1 cellular context compared by ENCODE assay signal in the genomic region with DNA sequence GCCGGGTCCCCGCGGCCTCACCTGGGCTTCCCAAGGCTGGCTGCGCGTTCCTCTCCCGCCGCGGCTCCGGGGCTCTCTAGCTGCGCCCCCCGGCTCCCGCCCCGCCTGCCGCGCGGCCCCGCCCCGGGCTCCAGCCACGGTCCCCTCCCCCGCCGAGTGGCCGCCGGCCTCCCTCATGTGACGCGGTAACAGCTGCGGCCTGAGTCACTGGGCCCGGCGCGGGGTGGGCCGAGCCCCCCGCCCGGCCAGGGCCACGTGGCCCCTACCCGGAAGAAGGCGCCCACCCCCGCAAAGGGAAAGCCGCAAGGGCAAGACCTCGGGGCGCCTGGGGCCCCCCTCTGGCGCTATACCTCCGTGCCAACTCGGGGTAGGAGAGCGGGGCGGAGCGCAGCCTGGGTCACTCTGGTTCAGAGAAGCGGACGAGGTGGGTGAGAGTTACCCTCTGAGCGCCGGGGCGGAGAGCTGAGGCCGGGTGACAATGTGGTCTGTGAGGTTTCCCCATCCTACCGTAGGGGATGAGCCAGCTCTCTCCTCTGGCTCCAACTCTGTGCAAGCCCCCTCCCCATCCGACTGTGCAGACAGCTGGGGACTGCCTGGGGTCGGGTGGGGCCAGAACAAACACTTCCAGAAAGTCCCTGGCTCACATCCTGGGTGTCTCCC.
TF ChIP-seq lines count a peak whose summit lies in the region.

A gene with protein sequence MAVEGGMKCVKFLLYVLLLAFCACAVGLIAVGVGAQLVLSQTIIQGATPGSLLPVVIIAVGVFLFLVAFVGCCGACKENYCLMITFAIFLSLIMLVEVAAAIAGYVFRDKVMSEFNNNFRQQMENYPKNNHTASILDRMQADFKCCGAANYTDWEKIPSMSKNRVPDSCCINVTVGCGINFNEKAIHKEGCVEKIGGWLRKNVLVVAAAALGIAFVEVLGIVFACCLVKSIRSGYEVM (minus strand): TSS at position 78 of the 660 bp plus-strand sequence. CDS start 668 bp downstream, outside the sequence.

TF ChIP-seq in HepG2, 621 proteins besides CTCF, POLR2A, EP300 and RAD21 (continued from another document and continues in another):
- TF ChIP-seq, protein P1, sequence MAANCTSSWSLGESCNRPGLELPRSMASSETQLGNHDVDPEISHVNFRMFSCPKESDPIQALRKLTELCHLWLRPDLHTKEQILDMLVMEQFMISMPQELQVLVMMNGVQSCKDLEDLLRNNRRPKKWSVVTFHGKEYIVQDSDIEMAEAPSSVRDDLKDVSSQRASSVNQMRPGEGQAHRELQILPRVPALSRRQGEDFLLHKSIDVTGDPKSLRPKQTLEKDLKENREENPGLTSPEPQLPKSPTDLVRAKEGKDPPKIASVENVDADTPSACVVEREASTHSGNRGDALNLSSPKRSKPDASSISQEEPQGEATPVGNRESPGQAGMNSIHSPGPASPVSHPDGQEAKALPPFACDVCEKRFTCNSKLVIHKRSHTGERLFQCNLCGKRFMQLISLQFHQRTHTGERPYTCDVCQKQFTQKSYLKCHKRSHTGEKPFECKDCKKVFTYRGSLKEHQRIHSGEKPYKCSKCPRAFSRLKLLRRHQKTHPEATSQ (CRISPR knock-in tag; IDR thresholded peaks at IDR 0.05; ENCODE audit: borderline replicate concordance): no peak
- TF ChIP-seq, protein P2, sequence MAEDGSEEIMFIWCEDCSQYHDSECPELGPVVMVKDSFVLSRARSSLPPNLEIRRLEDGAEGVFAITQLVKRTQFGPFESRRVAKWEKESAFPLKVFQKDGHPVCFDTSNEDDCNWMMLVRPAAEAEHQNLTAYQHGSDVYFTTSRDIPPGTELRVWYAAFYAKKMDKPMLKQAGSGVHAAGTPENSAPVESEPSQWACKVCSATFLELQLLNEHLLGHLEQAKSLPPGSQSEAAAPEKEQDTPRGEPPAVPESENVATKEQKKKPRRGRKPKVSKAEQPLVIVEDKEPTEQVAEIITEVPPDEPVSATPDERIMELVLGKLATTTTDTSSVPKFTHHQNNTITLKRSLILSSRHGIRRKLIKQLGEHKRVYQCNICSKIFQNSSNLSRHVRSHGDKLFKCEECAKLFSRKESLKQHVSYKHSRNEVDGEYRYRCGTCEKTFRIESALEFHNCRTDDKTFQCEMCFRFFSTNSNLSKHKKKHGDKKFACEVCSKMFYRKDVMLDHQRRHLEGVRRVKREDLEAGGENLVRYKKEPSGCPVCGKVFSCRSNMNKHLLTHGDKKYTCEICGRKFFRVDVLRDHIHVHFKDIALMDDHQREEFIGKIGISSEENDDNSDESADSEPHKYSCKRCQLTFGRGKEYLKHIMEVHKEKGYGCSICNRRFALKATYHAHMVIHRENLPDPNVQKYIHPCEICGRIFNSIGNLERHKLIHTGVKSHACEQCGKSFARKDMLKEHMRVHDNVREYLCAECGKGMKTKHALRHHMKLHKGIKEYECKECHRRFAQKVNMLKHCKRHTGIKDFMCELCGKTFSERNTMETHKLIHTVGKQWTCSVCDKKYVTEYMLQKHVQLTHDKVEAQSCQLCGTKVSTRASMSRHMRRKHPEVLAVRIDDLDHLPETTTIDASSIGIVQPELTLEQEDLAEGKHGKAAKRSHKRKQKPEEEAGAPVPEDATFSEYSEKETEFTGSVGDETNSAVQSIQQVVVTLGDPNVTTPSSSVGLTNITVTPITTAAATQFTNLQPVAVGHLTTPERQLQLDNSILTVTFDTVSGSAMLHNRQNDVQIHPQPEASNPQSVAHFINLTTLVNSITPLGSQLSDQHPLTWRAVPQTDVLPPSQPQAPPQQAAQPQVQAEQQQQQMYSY (CRISPR knock-in tag; IDR thresholded peaks at IDR 0.05): no peak
- TF ChIP-seq ZNF672 (CRISPR knock-in tag; IDR thresholded peaks at IDR 0.05) (no peak), ZNF251 (CRISPR knock-in tag; IDR thresholded peaks at IDR 0.05) (no peak), ZNF747 (CRISPR knock-in tag; IDR thresholded peaks at IDR 0.05; ENCODE audit: borderline replicate concordance) (no peak; the same call in 1 of the 2 replicates), ZNF232 (CRISPR knock-in tag; IDR thresholded peaks at IDR 0.05; ENCODE audit: borderline replicate concordance) (no peak; the same call in 1 of the 2 replicates), JDP2 (CRISPR knock-in tag; IDR thresholded peaks at IDR 0.05; ENCODE audit: borderline replicate concordance) (no peak), ZFP36L1 (CRISPR knock-in tag; IDR thresholded peaks at IDR 0.05) (no peak), ZNF101 (CRISPR knock-in tag; IDR thresholded peaks at IDR 0.05; ENCODE audit: borderline replicate concordance, low read depth) (no peak), NFYC (CRISPR knock-in tag; IDR thresholded peaks at IDR 0.05) (no peak), PTBP1 (IDR thresholded peaks at IDR 0.05; ENCODE audit: low read depth, low read length, poor library complexity, severe bottlenecking) (no peak), NFE2L1 (CRISPR knock-in tag; IDR thresholded peaks at IDR 0.05; ENCODE audit: borderline replicate concordance) (no peak), ZNF264 (CRISPR knock-in tag; IDR thresholded peaks at IDR 0.05) (no peak), ZKSCAN5 (CRISPR knock-in tag; IDR thresholded peaks at IDR 0.05) (no peak), TBP (CRISPR knock-in tag; IDR thresholded peaks at IDR 0.05) (no peak), ISL2 (CRISPR knock-in tag; IDR thresholded peaks at IDR 0.05) (no peak), ZNF24 (IDR thresholded peaks at IDR 0.05) (no peak), XBP1 (CRISPR knock-in tag; IDR thresholded peaks at IDR 0.05) (no peak), MXD4 (CRISPR knock-in tag; IDR thresholded peaks at IDR 0.05) (peak; percentile 75; the same call in 1 of the 2 replicates), ZC3H4 (CRISPR knock-in tag; IDR thresholded peaks at IDR 0.05; ENCODE audit: borderline replicate concordance) (no peak), MBNL3 (CRISPR knock-in tag; conservative IDR thresholded peaks at IDR 0.05) (no peak), ZNF709 (CRISPR knock-in tag; IDR thresholded peaks at IDR 0.05) (no peak), ZNF510 (CRISPR knock-in tag; IDR thresholded peaks at IDR 0.05; ENCODE audit: low read depth) (no peak), HOXA9 (CRISPR knock-in tag; IDR thresholded peaks at IDR 0.05; ENCODE audit: borderline replicate concordance) (no peak)
- TF ChIP-seq, protein P3, sequence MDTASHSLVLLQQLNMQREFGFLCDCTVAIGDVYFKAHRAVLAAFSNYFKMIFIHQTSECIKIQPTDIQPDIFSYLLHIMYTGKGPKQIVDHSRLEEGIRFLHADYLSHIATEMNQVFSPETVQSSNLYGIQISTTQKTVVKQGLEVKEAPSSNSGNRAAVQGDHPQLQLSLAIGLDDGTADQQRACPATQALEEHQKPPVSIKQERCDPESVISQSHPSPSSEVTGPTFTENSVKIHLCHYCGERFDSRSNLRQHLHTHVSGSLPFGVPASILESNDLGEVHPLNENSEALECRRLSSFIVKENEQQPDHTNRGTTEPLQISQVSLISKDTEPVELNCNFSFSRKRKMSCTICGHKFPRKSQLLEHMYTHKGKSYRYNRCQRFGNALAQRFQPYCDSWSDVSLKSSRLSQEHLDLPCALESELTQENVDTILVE (CRISPR knock-in tag; IDR thresholded peaks at IDR 0.05): no peak
- TF ChIP-seq, protein P4, sequence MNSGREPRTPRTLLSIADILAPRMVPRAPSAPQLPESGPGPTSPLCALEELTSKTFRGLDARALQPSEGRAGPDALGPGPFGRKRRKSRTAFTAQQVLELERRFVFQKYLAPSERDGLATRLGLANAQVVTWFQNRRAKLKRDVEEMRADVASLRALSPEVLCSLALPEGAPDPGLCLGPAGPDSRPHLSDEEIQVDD (CRISPR knock-in tag; IDR thresholded peaks at IDR 0.05; ENCODE audit: borderline replicate concordance): no peak
- TF ChIP-seq, protein P5, sequence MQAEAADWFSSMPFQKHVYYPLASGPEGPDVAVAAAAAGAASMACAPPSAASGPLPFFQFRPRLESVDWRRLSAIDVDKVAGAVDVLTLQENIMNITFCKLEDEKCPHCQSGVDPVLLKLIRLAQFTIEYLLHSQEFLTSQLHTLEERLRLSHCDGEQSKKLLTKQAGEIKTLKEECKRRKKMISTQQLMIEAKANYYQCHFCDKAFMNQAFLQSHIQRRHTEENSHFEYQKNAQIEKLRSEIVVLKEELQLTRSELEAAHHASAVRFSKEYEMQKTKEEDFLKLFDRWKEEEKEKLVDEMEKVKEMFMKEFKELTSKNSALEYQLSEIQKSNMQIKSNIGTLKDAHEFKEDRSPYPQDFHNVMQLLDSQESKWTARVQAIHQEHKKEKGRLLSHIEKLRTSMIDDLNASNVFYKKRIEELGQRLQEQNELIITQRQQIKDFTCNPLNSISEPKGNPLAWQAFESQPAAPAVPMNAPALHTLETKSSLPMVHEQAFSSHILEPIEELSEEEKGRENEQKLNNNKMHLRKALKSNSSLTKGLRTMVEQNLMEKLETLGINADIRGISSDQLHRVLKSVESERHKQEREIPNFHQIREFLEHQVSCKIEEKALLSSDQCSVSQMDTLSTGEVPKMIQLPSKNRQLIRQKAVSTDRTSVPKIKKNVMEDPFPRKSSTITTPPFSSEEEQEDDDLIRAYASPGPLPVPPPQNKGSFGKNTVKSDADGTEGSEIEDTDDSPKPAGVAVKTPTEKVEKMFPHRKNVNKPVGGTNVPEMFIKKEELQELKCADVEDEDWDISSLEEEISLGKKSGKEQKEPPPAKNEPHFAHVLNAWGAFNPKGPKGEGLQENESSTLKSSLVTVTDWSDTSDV (CRISPR knock-in tag; IDR thresholded peaks at IDR 0.05): no peak
- TF ChIP-seq, protein P6, sequence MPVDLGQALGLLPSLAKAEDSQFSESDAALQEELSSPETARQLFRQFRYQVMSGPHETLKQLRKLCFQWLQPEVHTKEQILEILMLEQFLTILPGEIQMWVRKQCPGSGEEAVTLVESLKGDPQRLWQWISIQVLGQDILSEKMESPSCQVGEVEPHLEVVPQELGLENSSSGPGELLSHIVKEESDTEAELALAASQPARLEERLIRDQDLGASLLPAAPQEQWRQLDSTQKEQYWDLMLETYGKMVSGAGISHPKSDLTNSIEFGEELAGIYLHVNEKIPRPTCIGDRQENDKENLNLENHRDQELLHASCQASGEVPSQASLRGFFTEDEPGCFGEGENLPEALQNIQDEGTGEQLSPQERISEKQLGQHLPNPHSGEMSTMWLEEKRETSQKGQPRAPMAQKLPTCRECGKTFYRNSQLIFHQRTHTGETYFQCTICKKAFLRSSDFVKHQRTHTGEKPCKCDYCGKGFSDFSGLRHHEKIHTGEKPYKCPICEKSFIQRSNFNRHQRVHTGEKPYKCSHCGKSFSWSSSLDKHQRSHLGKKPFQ (CRISPR knock-in tag; IDR thresholded peaks at IDR 0.05; ENCODE audit: insufficient replicate concordance): no peak
- TF ChIP-seq, protein P7, sequence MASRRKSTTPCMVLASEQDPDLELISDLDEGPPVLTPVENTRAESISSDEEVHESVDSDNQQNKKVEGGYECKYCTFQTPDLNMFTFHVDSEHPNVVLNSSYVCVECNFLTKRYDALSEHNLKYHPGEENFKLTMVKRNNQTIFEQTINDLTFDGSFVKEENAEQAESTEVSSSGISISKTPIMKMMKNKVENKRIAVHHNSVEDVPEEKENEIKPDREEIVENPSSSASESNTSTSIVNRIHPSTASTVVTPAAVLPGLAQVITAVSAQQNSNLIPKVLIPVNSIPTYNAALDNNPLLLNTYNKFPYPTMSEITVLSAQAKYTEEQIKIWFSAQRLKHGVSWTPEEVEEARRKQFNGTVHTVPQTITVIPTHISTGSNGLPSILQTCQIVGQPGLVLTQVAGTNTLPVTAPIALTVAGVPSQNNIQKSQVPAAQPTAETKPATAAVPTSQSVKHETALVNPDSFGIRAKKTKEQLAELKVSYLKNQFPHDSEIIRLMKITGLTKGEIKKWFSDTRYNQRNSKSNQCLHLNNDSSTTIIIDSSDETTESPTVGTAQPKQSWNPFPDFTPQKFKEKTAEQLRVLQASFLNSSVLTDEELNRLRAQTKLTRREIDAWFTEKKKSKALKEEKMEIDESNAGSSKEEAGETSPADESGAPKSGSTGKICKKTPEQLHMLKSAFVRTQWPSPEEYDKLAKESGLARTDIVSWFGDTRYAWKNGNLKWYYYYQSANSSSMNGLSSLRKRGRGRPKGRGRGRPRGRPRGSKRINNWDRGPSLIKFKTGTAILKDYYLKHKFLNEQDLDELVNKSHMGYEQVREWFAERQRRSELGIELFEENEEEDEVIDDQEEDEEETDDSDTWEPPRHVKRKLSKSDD (CRISPR knock-in tag; IDR thresholded peaks at IDR 0.05; ENCODE audit: low read depth): no peak
- TF ChIP-seq, protein P8, sequence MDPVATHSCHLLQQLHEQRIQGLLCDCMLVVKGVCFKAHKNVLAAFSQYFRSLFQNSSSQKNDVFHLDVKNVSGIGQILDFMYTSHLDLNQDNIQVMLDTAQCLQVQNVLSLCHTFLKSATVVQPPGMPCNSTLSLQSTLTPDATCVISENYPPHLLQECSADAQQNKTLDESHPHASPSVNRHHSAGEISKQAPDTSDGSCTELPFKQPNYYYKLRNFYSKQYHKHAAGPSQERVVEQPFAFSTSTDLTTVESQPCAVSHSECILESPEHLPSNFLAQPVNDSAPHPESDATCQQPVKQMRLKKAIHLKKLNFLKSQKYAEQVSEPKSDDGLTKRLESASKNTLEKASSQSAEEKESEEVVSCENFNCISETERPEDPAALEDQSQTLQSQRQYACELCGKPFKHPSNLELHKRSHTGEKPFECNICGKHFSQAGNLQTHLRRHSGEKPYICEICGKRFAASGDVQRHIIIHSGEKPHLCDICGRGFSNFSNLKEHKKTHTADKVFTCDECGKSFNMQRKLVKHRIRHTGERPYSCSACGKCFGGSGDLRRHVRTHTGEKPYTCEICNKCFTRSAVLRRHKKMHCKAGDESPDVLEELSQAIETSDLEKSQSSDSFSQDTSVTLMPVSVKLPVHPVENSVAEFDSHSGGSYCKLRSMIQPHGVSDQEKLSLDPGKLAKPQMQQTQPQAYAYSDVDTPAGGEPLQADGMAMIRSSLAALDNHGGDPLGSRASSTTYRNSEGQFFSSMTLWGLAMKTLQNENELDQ (CRISPR knock-in tag; IDR thresholded peaks at IDR 0.05; ENCODE audit: borderline replicate concordance): no peak
- TF ChIP-seq, protein P9, sequence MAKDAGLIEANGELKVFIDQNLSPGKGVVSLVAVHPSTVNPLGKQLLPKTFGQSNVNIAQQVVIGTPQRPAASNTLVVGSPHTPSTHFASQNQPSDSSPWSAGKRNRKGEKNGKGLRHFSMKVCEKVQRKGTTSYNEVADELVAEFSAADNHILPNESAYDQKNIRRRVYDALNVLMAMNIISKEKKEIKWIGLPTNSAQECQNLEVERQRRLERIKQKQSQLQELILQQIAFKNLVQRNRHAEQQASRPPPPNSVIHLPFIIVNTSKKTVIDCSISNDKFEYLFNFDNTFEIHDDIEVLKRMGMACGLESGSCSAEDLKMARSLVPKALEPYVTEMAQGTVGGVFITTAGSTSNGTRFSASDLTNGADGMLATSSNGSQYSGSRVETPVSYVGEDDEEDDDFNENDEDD (CRISPR knock-in tag; IDR thresholded peaks at IDR 0.05; ENCODE audit: borderline replicate concordance): peak; percentile 33; the same call in 1 of the 2 replicates
- TF ChIP-seq, protein P10, sequence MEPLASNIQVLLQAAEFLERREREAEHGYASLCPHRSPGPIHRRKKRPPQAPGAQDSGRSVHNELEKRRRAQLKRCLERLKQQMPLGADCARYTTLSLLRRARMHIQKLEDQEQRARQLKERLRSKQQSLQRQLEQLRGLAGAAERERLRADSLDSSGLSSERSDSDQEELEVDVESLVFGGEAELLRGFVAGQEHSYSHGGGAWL (CRISPR knock-in tag; IDR thresholded peaks at IDR 0.05): no peak
- TF ChIP-seq, protein P11, sequence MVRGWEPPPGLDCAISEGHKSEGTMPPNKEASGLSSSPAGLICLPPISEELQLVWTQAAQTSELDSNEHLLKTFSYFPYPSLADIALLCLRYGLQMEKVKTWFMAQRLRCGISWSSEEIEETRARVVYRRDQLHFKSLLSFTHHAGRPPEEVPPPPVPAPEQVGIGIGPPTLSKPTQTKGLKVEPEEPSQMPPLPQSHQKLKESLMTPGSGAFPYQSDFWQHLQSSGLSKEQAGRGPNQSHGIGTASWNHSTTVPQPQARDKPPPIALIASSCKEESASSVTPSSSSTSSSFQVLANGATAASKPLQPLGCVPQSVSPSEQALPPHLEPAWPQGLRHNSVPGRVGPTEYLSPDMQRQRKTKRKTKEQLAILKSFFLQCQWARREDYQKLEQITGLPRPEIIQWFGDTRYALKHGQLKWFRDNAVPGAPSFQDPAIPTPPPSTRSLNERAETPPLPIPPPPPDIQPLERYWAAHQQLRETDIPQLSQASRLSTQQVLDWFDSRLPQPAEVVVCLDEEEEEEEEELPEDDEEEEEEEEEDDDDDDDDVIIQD (CRISPR knock-in tag; IDR thresholded peaks at IDR 0.05; ENCODE audit: low read depth): no peak
